In genomic region chr12:40170593-40170992, GRCh38 we compare ENCODE assay signal across 25 cellular contexts. TPM values are rescaled to one million over a fixed set of nuclear protein-coding genes. Genes with fewer than 3 reads are reported as not detected.
DNase-seq lines count a peak whose midpoint lies in the region; ATAC-seq and TF ChIP-seq lines count a peak whose summit lies in the region.
"Had no signal": no experiment of that assay in that cellular context is flagged by ENCODE, and none has a peak within 500 bp of the region (broad histone marks: within the 10 kb centered on the region; RNA-seq: fewer than 3 reads in every experiment).

No MANE protein-coding gene starts in this region.

- H3K27me3 Mint-ChIP-seq in activated naive CD4-positive, alpha-beta T cell treated with anti-CD3 and anti-CD28 coated beads, Interleukin-2, amount 50 U/mL, for 24 hours: peaks cover 5% of the 10 kb centered on the region

- no peak for DNase-seq in activated naive CD4-positive, alpha-beta T cell treated with anti-CD3 and anti-CD28 coated beads, Interleukin-2, amount 50 U/mL, for 72 hours (ENCODE audit: low spot score in 2 of 2)
- peak; percentile 9 for DNase-seq in NCI-H69 (lab: John Stamatoyannopoulos, UW)
- peak; percentile 61 for DNase-seq in epithelial cell of proximal tubule (ENCODE audit: low read depth)
- DNase-seq in NCI-H187 treated with DMSO at 0.1 percent for 48 hours (lab: John Stamatoyannopoulos, UW): no peak
- no peak for DNase-seq in NOMO-1 treated with DMSO at 0.1 percent for 48 hours (lab: John Stamatoyannopoulos, UW; ENCODE audit: unreplicated experiment)
- DNase-seq in middle frontal gyrus (ENCODE audit: extremely low spot score, low spot score): no peak
- no peak for DNase-seq in stimulated activated CD4-positive, alpha-beta T cell treated with anti-CD3 and anti-CD28 coated beads, Interleukin-12 subunit alpha, Interleukin-12 subunit beta, amount 100 ng/mL, for 4 hours
- DNase-seq: activated naive CD4-positive, alpha-beta T cell treated with Interleukin-2 at 50 U/mL for 16 hours; activated T-cell treated with anti-CD3 and anti-CD28 coated beads, Interleukin-2, amount 50 U/mL, for 48 hours; amygdala; effector CD8-positive, alpha-beta T cell; foreskin fibroblast; HCEC 1CT; left cardiac atrium; MG63; naive thymus-derived CD4-positive, alpha-beta T cell; NCI-H1417 treated with DMSO at 0.1 percent for 48 hours; NCI-H2107; SJCRH30; stimulated activated CD4-positive, alpha-beta T cell treated with anti-CD3 and anti-CD28 coated beads, Interleukin-1b, Interleukin-23, amount 100 ng/mL, for 48 hours; T-helper 1 cell had no signal

- H3K4me3 Mint-ChIP-seq in activated naive CD4-positive, alpha-beta T cell treated with anti-CD3 and anti-CD28 coated beads, Interleukin-2, amount 50 U/mL, for 24 hours: no peak overlapping the region
- H3K4me3 Mint-ChIP-seq: naive thymus-derived CD4-positive, alpha-beta T cell had no signal

- no peaks in the 10 kb centered on the region for H3K36me3 Mint-ChIP-seq in activated naive CD4-positive, alpha-beta T cell treated with anti-CD3 and anti-CD28 coated beads, Interleukin-2, amount 50 U/mL, for 24 hours
- no peaks in the 10 kb centered on the region for H3K36me3 Mint-ChIP-seq in activated naive CD4-positive, alpha-beta T cell treated with anti-CD3 and anti-CD28 coated beads, Interleukin-2, amount 50 U/mL, for 72 hours
- H3K36me3 Mint-ChIP-seq: naive thymus-derived CD4-positive, alpha-beta T cell had no signal

- peak overlapping the region; percentile 35 for H3K27ac Mint-ChIP-seq in activated naive CD4-positive, alpha-beta T cell treated with anti-CD3 and anti-CD28 coated beads, Interleukin-2, amount 50 U/mL, for 24 hours
- no peak overlapping the region for H3K27ac Mint-ChIP-seq in activated naive CD4-positive, alpha-beta T cell treated with anti-CD3 and anti-CD28 coated beads, Interleukin-2, amount 50 U/mL, for 72 hours
- H3K27ac Mint-ChIP-seq: naive thymus-derived CD4-positive, alpha-beta T cell had no signal

- H3K4me1 Mint-ChIP-seq in activated naive CD4-positive, alpha-beta T cell treated with anti-CD3 and anti-CD28 coated beads, Interleukin-2, amount 50 U/mL, for 24 hours: no peaks in the 10 kb centered on the region

- peaks cover 2% of the 10 kb centered on the region for H3K9me3 Mint-ChIP-seq in activated naive CD4-positive, alpha-beta T cell treated with anti-CD3 and anti-CD28 coated beads, Interleukin-2, amount 50 U/mL, for 24 hours
- H3K9me3 Mint-ChIP-seq in activated naive CD4-positive, alpha-beta T cell treated with anti-CD3 and anti-CD28 coated beads, Interleukin-2, amount 50 U/mL, for 72 hours: no peaks in the 10 kb centered on the region

- no peak for ATAC-seq in activated naive CD4-positive, alpha-beta T cell treated with anti-CD3 and anti-CD28 coated beads, Interleukin-2, amount 50 U/mL, for 72 hours
- ATAC-seq: K562; left cardiac atrium; naive thymus-derived CD4-positive, alpha-beta T cell had no signal

- no peak for TF ChIP-seq CTCF in epithelial cell of proximal tubule (conservative IDR thresholded peaks at IDR 0.05; ENCODE audit: low read depth, low read length)

- no peak overlapping the region for H3K4me3 ChIP-seq in epithelial cell of proximal tubule (ENCODE audit: low read depth, low read length)
- H3K4me3 ChIP-seq: K562, MG63, SJCRH30, skin epidermis, suprapubic skin had no signal

RNA-seq across cellular contexts. Expression of gene LRRK2, which starts 54.2 kb away (rescaled TPM):
- total RNA-seq in activated naive CD4-positive, alpha-beta T cell treated with anti-CD3 and anti-CD28 coated beads, Interleukin-2, amount 50 U/mL, for 72 hours: not detected
- total RNA-seq in epithelial cell of proximal tubule: 0.43 and 0.52 TPM in 2 replicates

Comparison
In these comparisons a context has a peak if more than half of its experiments do, and no peak if none do; other contexts are left out.
1. DNase-seq: peak in NCI-H69 (single experiment) and epithelial cell of proximal tubule (single experiment); none in activated naive CD4-positive, alpha-beta T cell treated with anti-CD3 and anti-CD28 coated beads, Interleukin-2, amount 50 U/mL, for 72 hours (0 of 2), NCI-H187 treated with DMSO at 0.1 percent for 48 hours (single experiment), NOMO-1 treated with DMSO at 0.1 percent for 48 hours (single experiment), middle frontal gyrus (single experiment) and stimulated activated CD4-positive, alpha-beta T cell treated with anti-CD3 and anti-CD28 coated beads, Interleukin-12 subunit alpha, Interleukin-12 subunit beta, amount 100 ng/mL, for 4 hours (single experiment).